ENCODE assay signal across 8 cellular contexts in genomic region chr1:109912214-109912861, GRCh38. TPM values are rescaled to one million over a fixed set of nuclear protein-coding genes. Genes with fewer than 3 reads are reported as not detected.
A peak's percentile ranks its signal among the peaks of the same experiment; 100 is the strongest.
DNase-seq lines count a peak whose midpoint lies in the region; ATAC-seq and TF ChIP-seq lines count a peak whose summit lies in the region.

No MANE protein-coding gene starts in this region.

- H3K27me3 Mint-ChIP-seq in naive B cell: peaks cover 72 to 85% (median 82%) of the 10 kb centered on the region in 3 donors

- H3K4me3 ChIP-seq in left ventricle myocardium inferior: peak overlapping the region; percentile 96
- H3K4me3 ChIP-seq in aorta (ENCODE audit: low read length in 2 of 2): peak overlapping the region in 1 of 2 donors; percentile 82

- TF ChIP-seq CTCF in left ventricle myocardium inferior (IDR thresholded peaks at IDR 0.05; ENCODE audit: borderline replicate concordance): no peak

- intact Hi-C loops in left ventricle myocardium inferior (cut with micrococcal nuclease): loop anchor here (10.0 kb wide), 2 partner anchors 62 to 98 kb away; no protein-coding TSS in a partner anchor
- intact Hi-C loops in Right ventricle myocardium inferior (cut with DNase I): loop anchor here (2.0 to 5.0 kb wide), 5 partner anchors 14 to 120 kb away; partner anchors contain the start of gene AHCYL1
- intact Hi-C loops in aorta (cut with DNase I): loop anchor here (5.0 kb wide), 5 partner anchors 35 to 130 kb away; partner anchors contain the start of gene AHCYL1 (in 1 of the 2)

- H3K4me1 Mint-ChIP-seq in naive B cell: peaks cover 13 to 26% (median 25%) of the 10 kb centered on the region in 3 donors

- no peak for ATAC-seq in Right ventricle myocardium inferior
- ATAC-seq in naive B cell (ENCODE audit: low read depth in 2 of 2): no peak
- no peak for ATAC-seq in aorta (ENCODE audit: low FRiP score)

- H3K27me3 ChIP-seq in left ventricle myocardium inferior (ENCODE audit: low read depth) (no peaks in the 10 kb centered on the region), aorta (ENCODE audit: control insufficient read depth in 1 of 2, insufficient read depth in 2 of 2, low read length in 1 of 2) (no peaks in the 10 kb centered on the region)

- H3K9me3 Mint-ChIP-seq in naive B cell: no peaks in the 10 kb centered on the region

- no peaks in the 10 kb centered on the region for H3K9me3 ChIP-seq in left ventricle myocardium inferior (replicated peaks)
- no peaks in the 10 kb centered on the region for H3K9me3 ChIP-seq in aorta (ENCODE audit: control insufficient read depth, low read length)

- DNase-seq in left ventricle myocardium inferior: no peak
- DNase-seq in Right ventricle myocardium inferior (ENCODE audit: missing footprints): no peak
- DNase-seq in naive B cell: no peak
- DNase-seq in HK-2 (ENCODE audit: unreplicated experiment): no peak
- no peak for DNase-seq in activated gamma-delta T cell treated with Interleukin-2 at 50 U/mL for 16 hours
- DNase-seq in aorta: no peak
- no peak for DNase-seq in RPMI8226

- peaks cover 0 to 7% of the 10 kb centered on the region in 2 donors for H3K36me3 Mint-ChIP-seq in naive B cell

- no peak overlapping the region for H3K27ac Mint-ChIP-seq in naive B cell

- WGBS in aorta, 2 donors: 61% methylated on average over 4 of the region's 4 CpGs

- H3K36me3 ChIP-seq in left ventricle myocardium inferior: peaks cover 29% of the 10 kb centered on the region
- peaks cover 0 to 2% of the 10 kb centered on the region in 2 donors for H3K36me3 ChIP-seq in aorta (ENCODE audit: control insufficient read depth in 1 of 2, insufficient read depth in 2 of 2, low read length in 1 of 2)

- H3K27ac ChIP-seq in left ventricle myocardium inferior (replicated peaks) (peak overlapping the region; percentile 93), cingulate gyrus (ENCODE audit: low read depth, low read length) (peak overlapping the region; percentile 63), aorta (ENCODE audit: low read depth in 1 of 2, low read length in 2 of 2) (no peak overlapping the region)

- peaks cover 85% of the 10 kb centered on the region for H3K4me1 ChIP-seq in left ventricle myocardium inferior
- H3K4me1 ChIP-seq in aorta (ENCODE audit: control insufficient read depth in 1 of 2, insufficient read depth in 2 of 2, low read length in 2 of 2): peaks cover 0 to 3% of the 10 kb centered on the region in 2 donors

- H3K4me3 Mint-ChIP-seq in naive B cell: peak overlapping the region; percentile 69 to 90 (median 84)

RNA-seq across cellular contexts. Expression of gene CSF1, which starts 1.7 kb away (rescaled TPM):
- 13.9 TPM for total RNA-seq in left ventricle myocardium inferior
- 19.0 TPM for total RNA-seq in Right ventricle myocardium inferior
- under 1 TPM in 3 of 6 donors, not detected in 3; 0.23 to 0.60 (median 0.43) TPM for polyA plus RNA-seq in naive B cell (ENCODE audit: low read depth in 6 of 6)
- 10 to 100 TPM; 66.8 to 69.1 TPM for total RNA-seq in aorta
- polyA plus RNA-seq in aorta: 10 to 100 TPM in 1 of 2 donors, 1 to 10 TPM in 1; 5.0 to 31.4 TPM

Comparison
In these comparisons a context has a peak if more than half of its experiments do, and no peak if none do; other contexts are left out.
1. H3K27ac ChIP-seq: peak in left ventricle myocardium inferior (single experiment) and cingulate gyrus (single experiment); none in aorta (0 of 2).